8 cellular contexts compared by ENCODE assay signal in genomic region chr5:141558150-141558549, GRCh38.
DNase-seq lines count a peak whose midpoint lies in the region; FAIRE-seq and TF ChIP-seq lines count a peak whose summit lies in the region.

No MANE protein-coding gene starts in this region.

- peak overlapping the region; percentile 74 for H3K27ac ChIP-seq in WERI-Rb-1
- peak overlapping the region; percentile 83 to 84 for H3K27ac ChIP-seq in right atrium auricular region
- peak overlapping the region; percentile 90 for H3K27ac ChIP-seq in substantia nigra (ENCODE audit: low read depth, low read length, poor library complexity, severe bottlenecking)
- H3K27ac ChIP-seq in small intestine (ENCODE audit: low read depth in 1 of 2, low read length in 1 of 2) = peak overlapping the region in 1 of 2 donors; percentile 89

- peaks cover 18% of the 10 kb centered on the region for H3K36me3 ChIP-seq in WERI-Rb-1
- H3K36me3 ChIP-seq in right atrium auricular region = peaks cover 6% of the 10 kb centered on the region
- peaks cover 2 to 13% of the 10 kb centered on the region in 2 donors for H3K36me3 ChIP-seq in small intestine (ENCODE audit: control insufficient read depth in 2 of 2, insufficient read depth in 2 of 2, low read length in 2 of 2)

- H3K4me1 ChIP-seq in right atrium auricular region = peaks cover 0 to 29% of the 10 kb centered on the region in 2 donors
- no peaks in the 10 kb centered on the region for H3K4me1 ChIP-seq in small intestine (ENCODE audit: control insufficient read depth in 2 of 2, insufficient read depth in 1 of 2, low read depth in 1 of 2, low read length in 1 of 2)

- H3K4me3 ChIP-seq in WERI-Rb-1 (ENCODE audit: low read depth, low read length) = no peak overlapping the region
- no peak overlapping the region for H3K4me3 ChIP-seq in right atrium auricular region
- H3K4me3 ChIP-seq in small intestine (ENCODE audit: low read depth in 1 of 2, low read length in 2 of 2) = no peak overlapping the region

- H3K27ac Mint-ChIP-seq in HFFc6 = peak overlapping the region; percentile 98

- H3K4me1 Mint-ChIP-seq in HFFc6 (ENCODE audit: low read depth) = peaks cover 43% of the 10 kb centered on the region

- peak overlapping the region; percentile 87 for H3K4me3 Mint-ChIP-seq in HFFc6

- TF ChIP-seq CTCF in HFFc6 (IDR thresholded peaks at IDR 0.05) (peak; percentile 3), WERI-Rb-1 (IDR thresholded peaks at IDR 0.05; ENCODE audit: low read depth, low read length) (no peak), right atrium auricular region (IDR thresholded peaks at IDR 0.05) (no peak)

- no peaks in the 10 kb centered on the region; the same call in 1 of the 2 replicates for H3K27me3 Mint-ChIP-seq in HFFc6 (ENCODE audit: insufficient read depth)

- H3K9me3 Mint-ChIP-seq in HFFc6 = no peaks in the 10 kb centered on the region

- no peak for FAIRE-seq in small intestine (lab: Jason Lieb, UNC)

- H3K9me3 ChIP-seq in WERI-Rb-1 (ENCODE audit: severe bottlenecking) (no peaks in the 10 kb centered on the region), right atrium auricular region (no peaks in the 10 kb centered on the region), small intestine (ENCODE audit: control insufficient read depth, low read depth) (no peaks in the 10 kb centered on the region)

- DNase-seq in HFFc6 = no peak
- DNase-seq in WERI-Rb-1 = no peak
- no peak for DNase-seq in right atrium auricular region (ENCODE audit: low spot score)
- DNase-seq in substantia nigra (lab: John Stamatoyannopoulos, UW) = peak in 4 of 49 donors; percentile 5 to 39 (median 24)
- DNase-seq in GDM1 (lab: John Stamatoyannopoulos, UW) = no peak
- no peak for DNase-seq in foreskin melanocyte
- DNase-seq in NCI-H146 (lab: John Stamatoyannopoulos, UW) = no peak
- DNase-seq in small intestine = no peak

- 55 to 89% (median 70%) methylated on average over 6 of the region's 6 CpGs for WGBS in small intestine, 3 donors

- no peaks in the 10 kb centered on the region for H3K27me3 ChIP-seq in WERI-Rb-1 (ENCODE audit: insufficient read depth, low read depth, severe bottlenecking)
- no peaks in the 10 kb centered on the region for H3K27me3 ChIP-seq in right atrium auricular region
- H3K27me3 ChIP-seq in small intestine (ENCODE audit: control insufficient read depth in 2 of 2, insufficient read depth in 2 of 2, low read length in 2 of 2) = no peaks in the 10 kb centered on the region

- peaks cover 7% of the 10 kb centered on the region; the same call in 1 of the 2 replicates for H3K36me3 Mint-ChIP-seq in HFFc6 (ENCODE audit: low read depth)
